ENCODE assay signal across 11 cellular contexts in the genomic region with DNA sequence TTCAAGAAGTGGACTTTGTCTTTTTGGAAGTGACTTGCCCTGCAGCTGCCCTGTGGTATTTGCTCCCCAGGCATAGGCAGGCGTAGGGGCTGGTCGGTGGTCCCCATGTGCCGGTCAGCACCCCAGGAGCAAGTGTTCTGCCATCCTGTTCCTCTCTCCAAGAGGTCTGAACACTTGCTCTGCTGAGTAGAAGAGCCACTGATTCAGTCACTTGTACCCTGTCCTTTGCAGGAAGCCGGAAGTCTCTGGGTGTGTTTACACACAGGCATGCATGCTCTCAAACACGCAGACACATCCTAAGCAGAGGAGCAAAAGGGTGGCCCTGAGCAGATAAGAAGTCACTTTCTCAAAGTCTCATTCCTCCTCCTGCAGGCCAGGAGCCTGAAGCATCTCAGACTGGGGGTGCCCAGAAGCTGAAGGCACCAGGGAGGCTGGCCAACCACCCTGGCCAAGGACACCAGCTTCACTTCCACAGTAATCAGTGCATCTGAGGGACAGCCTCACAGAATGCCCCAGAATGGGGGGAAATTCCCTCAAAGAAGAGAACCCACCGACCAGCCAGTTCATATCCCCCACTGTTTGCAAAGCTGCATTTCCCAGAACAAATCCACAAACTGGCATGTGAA.
A peak's percentile ranks its signal among the peaks of the same experiment; 100 is the strongest.
DNase-seq lines count a peak whose midpoint lies in the region; ATAC-seq and TF ChIP-seq lines count a peak whose summit lies in the region.
"Had no signal": no experiment of that assay in that cellular context is flagged by ENCODE, and none has a peak within 500 bp of the region (broad histone marks: within the 10 kb centered on the region; RNA-seq: fewer than 3 reads in every experiment).

No MANE protein-coding gene starts in this region.

- no peaks in the 10 kb centered on the region for H3K9me3 Mint-ChIP-seq in CD8-positive, alpha-beta T cell
- H3K9me3 Mint-ChIP-seq in activated naive CD8-positive, alpha-beta T cell (ENCODE audit: low read depth): no peaks in the 10 kb centered on the region

- intact Hi-C loops in CD8-positive, alpha-beta T cell (cut with DNase I, micrococcal nuclease): loop anchor here in 1 of 2 experiments (1.0 kb wide), 1 partner anchor 32 kb away; no protein-coding TSS in a partner anchor
- intact Hi-C loops in lower lobe of right lung (cut with DNase I): no loop called here

- no peak overlapping the region for H3K4me3 ChIP-seq in CD8-positive, alpha-beta T cell (ENCODE audit: low read depth, low read length)
- H3K4me3 ChIP-seq in lower lobe of right lung (no peak overlapping the region), SJCRH30 (no peak overlapping the region)
- H3K4me3 ChIP-seq: body of pancreas had no signal

- peak overlapping the region; percentile 59 for H3K4me3 Mint-ChIP-seq in CD8-positive, alpha-beta T cell
- H3K4me3 Mint-ChIP-seq in activated naive CD8-positive, alpha-beta T cell: peak overlapping the region; percentile 12
- H3K4me3 Mint-ChIP-seq: neural crest cell had no signal

- CTCF ChIA-PET in CD8-positive, alpha-beta T cell (lab: Charles Lee): interaction anchor here (0.6 to 1.7 kb wide), 10 partner anchors 9 to 233 kb away, joined by 3 to 8 read pairs (median 4); no protein-coding TSS in a partner anchor

- POLR2A ChIA-PET in CD8-positive, alpha-beta T cell (lab: Charles Lee): interaction anchor here (0.9 to 1.4 kb wide), 6 partner anchors 18 to 152 kb away, joined by 3 to 6 read pairs (median 4); no protein-coding TSS in a partner anchor

- H3K36me3 ChIP-seq in CD8-positive, alpha-beta T cell (ENCODE audit: insufficient read depth, low read length): no peaks in the 10 kb centered on the region
- H3K36me3 ChIP-seq in lower lobe of right lung (no peaks in the 10 kb centered on the region), SJCRH30 (no peaks in the 10 kb centered on the region)

- no peaks in the 10 kb centered on the region for H3K36me3 Mint-ChIP-seq in CD8-positive, alpha-beta T cell
- peaks cover 5% of the 10 kb centered on the region for H3K36me3 Mint-ChIP-seq in activated naive CD8-positive, alpha-beta T cell

- no peaks in the 10 kb centered on the region for H3K27me3 ChIP-seq in CD8-positive, alpha-beta T cell (ENCODE audit: insufficient read depth, low read length)
- H3K27me3 ChIP-seq in lower lobe of right lung (ENCODE audit: low read depth): no peaks in the 10 kb centered on the region
- H3K27me3 ChIP-seq in SJCRH30: no peaks in the 10 kb centered on the region
- H3K27me3 ChIP-seq: body of pancreas had no signal

- H3K4me1 ChIP-seq in CD8-positive, alpha-beta T cell (ENCODE audit: insufficient read depth, low read length): peaks cover 80% of the 10 kb centered on the region
- peaks cover 8% of the 10 kb centered on the region for H3K4me1 ChIP-seq in lower lobe of right lung
- no peaks in the 10 kb centered on the region for H3K4me1 ChIP-seq in SJCRH30

- H3K27me3 Mint-ChIP-seq in CD8-positive, alpha-beta T cell (ENCODE audit: low read depth): no peaks in the 10 kb centered on the region
- H3K27me3 Mint-ChIP-seq in activated naive CD8-positive, alpha-beta T cell: no peaks in the 10 kb centered on the region

- H3K27ac Mint-ChIP-seq in CD8-positive, alpha-beta T cell: peak overlapping the region; percentile 97
- peak overlapping the region; percentile 89 for H3K27ac Mint-ChIP-seq in activated naive CD8-positive, alpha-beta T cell

- H3K27ac ChIP-seq in CD8-positive, alpha-beta T cell (ENCODE audit: low read depth, low read length): peak overlapping the region; percentile 43
- peak overlapping the region; percentile 61 for H3K27ac ChIP-seq in lower lobe of right lung
- no peak overlapping the region for H3K27ac ChIP-seq in SJCRH30

- peak in 6 of 7 experiments; percentile 16 to 72 (median 44) for DNase-seq in CD8-positive, alpha-beta T cell
- DNase-seq in T-helper 9 cell (peak; percentile 16), lower lobe of right lung (no peak), SW480 (ENCODE audit: low spot score) (no peak), NCI-H748 (lab: John Stamatoyannopoulos, UW; ENCODE audit: unreplicated experiment) (no peak), SJCRH30 (no peak)
- DNase-seq: Karpas-422 had no signal

- H3K9me3 ChIP-seq in CD8-positive, alpha-beta T cell (ENCODE audit: low read length): no peaks in the 10 kb centered on the region
- H3K9me3 ChIP-seq in lower lobe of right lung: no peaks in the 10 kb centered on the region
- no peaks in the 10 kb centered on the region for H3K9me3 ChIP-seq in SJCRH30 (replicated peaks)
- H3K9me3 ChIP-seq: body of pancreas had no signal

- no peak for TF ChIP-seq CTCF in CD8-positive, alpha-beta T cell (IDR thresholded peaks at IDR 0.05)
- TF ChIP-seq CTCF in lower lobe of right lung (IDR thresholded peaks at IDR 0.05): no peak

- peaks cover 88% of the 10 kb centered on the region for H3K4me1 Mint-ChIP-seq in CD8-positive, alpha-beta T cell (ENCODE audit: low read depth)
- H3K4me1 Mint-ChIP-seq in activated naive CD8-positive, alpha-beta T cell (ENCODE audit: low read depth): peaks cover 83% of the 10 kb centered on the region

- peak; percentile 90 for ATAC-seq in CD8-positive, alpha-beta T cell
- ATAC-seq in lower lobe of right lung (peak; percentile 24 to 67), GM18907 (IDR thresholded peaks at IDR 0.05; ENCODE audit: unreplicated experiment) (no peak)
- ATAC-seq: body of pancreas had no signal

Comparison
In these comparisons a context has a peak if more than half of its experiments do, and no peak if none do; other contexts are left out.
1. DNase-seq: peak in CD8-positive, alpha-beta T cell (6 of 7) and T-helper 9 cell (single experiment); none in lower lobe of right lung (single experiment), SW480 (single experiment), NCI-H748 (single experiment) and SJCRH30 (0 of 2).